In the genomic region with DNA sequence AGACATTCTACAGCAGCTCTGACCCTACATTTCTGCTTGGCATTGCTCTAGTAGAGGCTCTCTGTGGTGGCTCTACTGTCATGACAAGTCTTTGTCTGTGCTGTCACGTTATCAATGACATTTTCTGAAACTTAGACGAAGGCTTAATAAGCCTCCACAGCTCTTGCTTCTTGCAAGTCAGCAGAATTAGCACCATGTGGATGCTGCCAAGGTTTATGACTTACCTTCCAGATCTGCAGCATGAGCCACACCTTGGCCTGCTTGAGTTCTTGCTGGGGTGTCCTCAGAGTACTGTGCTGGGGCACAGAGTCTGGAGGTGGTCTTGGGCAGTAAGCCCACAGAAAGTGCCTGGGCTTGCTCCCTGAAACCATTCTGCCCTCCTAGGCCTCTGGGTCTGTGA, we compare ENCODE assay signal across 1 cellular context.
A peak's percentile ranks its signal among the peaks of the same experiment; 100 is the strongest.
TF ChIP-seq lines count a peak whose summit lies in the region.

No MANE protein-coding gene starts in this region.

TF ChIP-seq in K562, 482 proteins besides CTCF, POLR2A, EP300 and RAD21 (continued from another document):
- TF ChIP-seq, protein P1, sequence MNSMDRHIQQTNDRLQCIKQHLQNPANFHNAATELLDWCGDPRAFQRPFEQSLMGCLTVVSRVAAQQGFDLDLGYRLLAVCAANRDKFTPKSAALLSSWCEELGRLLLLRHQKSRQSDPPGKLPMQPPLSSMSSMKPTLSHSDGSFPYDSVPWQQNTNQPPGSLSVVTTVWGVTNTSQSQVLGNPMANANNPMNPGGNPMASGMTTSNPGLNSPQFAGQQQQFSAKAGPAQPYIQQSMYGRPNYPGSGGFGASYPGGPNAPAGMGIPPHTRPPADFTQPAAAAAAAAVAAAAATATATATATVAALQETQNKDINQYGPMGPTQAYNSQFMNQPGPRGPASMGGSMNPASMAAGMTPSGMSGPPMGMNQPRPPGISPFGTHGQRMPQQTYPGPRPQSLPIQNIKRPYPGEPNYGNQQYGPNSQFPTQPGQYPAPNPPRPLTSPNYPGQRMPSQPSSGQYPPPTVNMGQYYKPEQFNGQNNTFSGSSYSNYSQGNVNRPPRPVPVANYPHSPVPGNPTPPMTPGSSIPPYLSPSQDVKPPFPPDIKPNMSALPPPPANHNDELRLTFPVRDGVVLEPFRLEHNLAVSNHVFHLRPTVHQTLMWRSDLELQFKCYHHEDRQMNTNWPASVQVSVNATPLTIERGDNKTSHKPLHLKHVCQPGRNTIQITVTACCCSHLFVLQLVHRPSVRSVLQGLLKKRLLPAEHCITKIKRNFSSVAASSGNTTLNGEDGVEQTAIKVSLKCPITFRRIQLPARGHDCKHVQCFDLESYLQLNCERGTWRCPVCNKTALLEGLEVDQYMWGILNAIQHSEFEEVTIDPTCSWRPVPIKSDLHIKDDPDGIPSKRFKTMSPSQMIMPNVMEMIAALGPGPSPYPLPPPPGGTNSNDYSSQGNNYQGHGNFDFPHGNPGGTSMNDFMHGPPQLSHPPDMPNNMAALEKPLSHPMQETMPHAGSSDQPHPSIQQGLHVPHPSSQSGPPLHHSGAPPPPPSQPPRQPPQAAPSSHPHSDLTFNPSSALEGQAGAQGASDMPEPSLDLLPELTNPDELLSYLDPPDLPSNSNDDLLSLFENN (IDR thresholded peaks at IDR 0.05; ENCODE audit: low read depth in 2 of 2, low read length in 2 of 2): no peak
- TF ChIP-seq ZNF316 (IDR thresholded peaks at IDR 0.05) (peak; percentile 47), ETS2 (tag; IDR thresholded peaks at IDR 0.05; ENCODE audit: borderline replicate concordance, poor library complexity, severe bottlenecking) (no peak), CBFB (CRISPR knock-in tag; IDR thresholded peaks at IDR 0.05) (no peak), KDM2B (CRISPR knock-in tag; IDR thresholded peaks at IDR 0.05) (no peak), TCF3 (CRISPR knock-in tag; IDR thresholded peaks at IDR 0.05) (no peak)
